ENCODE assay signal across 9 cellular contexts in the genomic region with DNA sequence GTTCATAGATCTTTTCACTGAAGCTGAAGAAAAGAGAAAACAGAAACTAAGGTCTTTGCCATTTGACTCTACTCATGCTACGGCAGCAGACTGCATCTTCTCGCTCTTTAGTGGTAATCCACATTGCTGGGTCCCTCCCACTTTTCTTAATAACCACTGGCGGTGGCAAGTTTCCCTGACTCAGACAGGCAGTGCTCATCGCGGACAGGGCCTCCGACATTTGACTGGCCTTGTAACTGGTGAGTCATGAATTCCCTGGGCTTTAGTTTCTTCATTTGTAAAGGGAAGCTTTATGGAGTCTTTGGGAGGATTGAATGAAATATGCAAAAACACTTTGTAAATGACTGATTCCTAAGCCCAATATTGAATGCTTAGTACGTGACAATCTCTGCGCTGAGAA.
DNase-seq lines count a peak whose midpoint lies in the region; ATAC-seq and FAIRE-seq lines count a peak whose summit lies in the region.
"Had no signal": no experiment of that assay in that cellular context is flagged by ENCODE, and none has a peak within 500 bp of the region (broad histone marks: within the 10 kb centered on the region; RNA-seq: fewer than 3 reads in every experiment).

No MANE protein-coding gene starts in this region.

- CTCF ChIA-PET in naive thymus-derived CD4-positive, alpha-beta T cell (lab: Charles Lee) = no interaction called here

- H3K4me1 Mint-ChIP-seq in naive thymus-derived CD4-positive, alpha-beta T cell = no peaks in the 10 kb centered on the region
- no peaks in the 10 kb centered on the region for H3K4me1 Mint-ChIP-seq in immature natural killer cell
- H3K4me1 Mint-ChIP-seq: central memory CD8-positive, alpha-beta T cell had no signal

- H3K36me3 Mint-ChIP-seq in naive thymus-derived CD4-positive, alpha-beta T cell = peaks cover 0 to 2% (median 0%) of the 10 kb centered on the region in 5 donors
- no peaks in the 10 kb centered on the region for H3K36me3 Mint-ChIP-seq in immature natural killer cell

- H3K4me3 ChIP-seq in adipocyte (ENCODE audit: low read length) = peak overlapping the region; percentile 45
- H3K4me3 ChIP-seq in naive thymus-derived CD4-positive, alpha-beta T cell (ENCODE audit: low read length) = no peak overlapping the region

- intact Hi-C loops in naive thymus-derived CD4-positive, alpha-beta T cell (cut with micrococcal nuclease) = no loop called here

- H3K9me3 ChIP-seq in adipocyte (ENCODE audit: control insufficient read depth, low read length) = no peaks in the 10 kb centered on the region
- H3K9me3 ChIP-seq in naive thymus-derived CD4-positive, alpha-beta T cell (ENCODE audit: control insufficient read depth in 2 of 3, low read length in 3 of 3) = no peaks in the 10 kb centered on the region

- FAIRE-seq in urothelium cell line (lab: Jason Lieb, UNC) = peak; percentile 82

- H3K4me1 ChIP-seq in adipocyte (ENCODE audit: control insufficient read depth, insufficient read depth, low read length) = peaks cover 39% of the 10 kb centered on the region
- H3K4me1 ChIP-seq in naive thymus-derived CD4-positive, alpha-beta T cell (ENCODE audit: control insufficient read depth in 2 of 2, insufficient read depth in 2 of 2, low read length in 2 of 2) = no peaks in the 10 kb centered on the region

- no peak for ATAC-seq in naive thymus-derived CD4-positive, alpha-beta T cell

- POLR2A ChIA-PET in naive thymus-derived CD4-positive, alpha-beta T cell (lab: Charles Lee) = no interaction called here

- no peak overlapping the region for H3K27ac ChIP-seq in naive thymus-derived CD4-positive, alpha-beta T cell (ENCODE audit: low read depth, low read length)

- H3K4me3 Mint-ChIP-seq in naive thymus-derived CD4-positive, alpha-beta T cell = no peak overlapping the region
- H3K4me3 Mint-ChIP-seq in immature natural killer cell = no peak overlapping the region
- H3K4me3 Mint-ChIP-seq: central memory CD8-positive, alpha-beta T cell had no signal

- H3K27ac Mint-ChIP-seq in naive thymus-derived CD4-positive, alpha-beta T cell = no peak overlapping the region
- H3K27ac Mint-ChIP-seq in immature natural killer cell = no peak overlapping the region

- no peaks in the 10 kb centered on the region for H3K27me3 ChIP-seq in adipocyte (replicated peaks; ENCODE audit: control insufficient read depth, insufficient read depth, low read length)
- no peaks in the 10 kb centered on the region for H3K27me3 ChIP-seq in naive thymus-derived CD4-positive, alpha-beta T cell (ENCODE audit: control insufficient read depth in 2 of 2, insufficient read depth in 2 of 2, low read length in 2 of 2)

- H3K9ac ChIP-seq in adipocyte (ENCODE audit: low read length) = peak overlapping the region; percentile 41

- no peaks in the 10 kb centered on the region for H3K36me3 ChIP-seq in adipocyte (ENCODE audit: control insufficient read depth, insufficient read depth, low read length, severe bottlenecking)
- H3K36me3 ChIP-seq in naive thymus-derived CD4-positive, alpha-beta T cell (ENCODE audit: control insufficient read depth in 2 of 3, insufficient read depth in 3 of 3, low read length in 3 of 3) = no peaks in the 10 kb centered on the region

- peaks cover 0 to 3% (median 0%) of the 10 kb centered on the region in 11 donors for H3K9me3 Mint-ChIP-seq in naive thymus-derived CD4-positive, alpha-beta T cell
- H3K9me3 Mint-ChIP-seq in immature natural killer cell = no peaks in the 10 kb centered on the region
- H3K9me3 Mint-ChIP-seq: central memory CD8-positive, alpha-beta T cell had no signal

- peak; percentile 81 for DNase-seq in HPDE6-E6E7 (ENCODE audit: extremely low spot score)
- peak; percentile 97 for DNase-seq in adipocyte (ENCODE audit: low read depth)
- peak; percentile 68 for DNase-seq in hepatic stellate cell (ENCODE audit: low spot score)
- peak; percentile 89 for DNase-seq in urothelium cell line (ENCODE audit: low spot score)
- no peak for DNase-seq in naive thymus-derived CD4-positive, alpha-beta T cell
- DNase-seq in DMS79 treated with DMSO at 0.1 percent for 48 hours (lab: John Stamatoyannopoulos, UW) = no peak
- no peak for DNase-seq in immature natural killer cell
- DNase-seq: stimulated activated CD4-positive, alpha-beta T cell treated with anti-CD3 and anti-CD28 coated beads, Interleukin-4, amount 100 ng/mL, for 4 hours had no signal

- H3K27me3 Mint-ChIP-seq in naive thymus-derived CD4-positive, alpha-beta T cell = peaks cover 1 to 14% (median 9%) of the 10 kb centered on the region in 5 donors
- H3K27me3 Mint-ChIP-seq in immature natural killer cell (ENCODE audit: low read depth in 3 of 3) = peaks cover 0 to 5% (median 5%) of the 10 kb centered on the region in 3 donors

Comparison
In these comparisons a context has a peak if more than half of its experiments do, and no peak if none do; other contexts are left out.
1. DNase-seq: peak in HPDE6-E6E7 (single experiment), adipocyte (single experiment), hepatic stellate cell (single experiment) and urothelium cell line (single experiment); none in naive thymus-derived CD4-positive, alpha-beta T cell (0 of 9), DMS79 treated with DMSO at 0.1 percent for 48 hours (single experiment) and immature natural killer cell (0 of 3).